ENCODE assay signal across 21 cellular contexts in genomic region chr18:26298107-26298506, GRCh38.
DNase-seq lines count a peak whose midpoint lies in the region; ATAC-seq, FAIRE-seq and TF ChIP-seq lines count a peak whose summit lies in the region.
"Had no signal": no experiment of that assay in that cellular context is flagged by ENCODE, and none has a peak within 500 bp of the region (broad histone marks: within the 10 kb centered on the region; RNA-seq: fewer than 3 reads in every experiment).

No MANE protein-coding gene starts in this region.

- H3K27ac ChIP-seq in OCI-LY1 (ENCODE audit: low read depth, low read length, poor library complexity, severe bottlenecking) (peak overlapping the region; percentile 26), K562 (ENCODE audit: extremely low read depth, low read depth, low read length) (no peak overlapping the region), gastrocnemius medialis (no peak overlapping the region)
- H3K27ac ChIP-seq: BLaER1, GM23248 had no signal

- peaks cover 3% of the 10 kb centered on the region for H3K9me1 ChIP-seq in K562 (ENCODE audit: control insufficient read depth, insufficient read depth, low read length)

- in situ Hi-C loops in K562 (cut with MboI) (no loop called here), gastrocnemius medialis (cut with MboI; ENCODE audit: low sequenced_read_pairs in 4 of 4) (loop anchor here in 1 of 4 donors (25.0 kb wide), 1 partner anchor 89 kb away; no protein-coding TSS in a partner anchor)

- H2AFZ ChIP-seq in OCI-LY1 (ENCODE audit: low read length) (no peak overlapping the region), K562 (ENCODE audit: low read depth, low read length) (no peak overlapping the region)
- H2AFZ ChIP-seq: GM23248 had no signal

- TF ChIP-seq POLR2A in K562 (conservative IDR thresholded peaks at IDR 0.05) (no peak), gastrocnemius medialis (IDR thresholded peaks at IDR 0.05) (no peak)

- H3K4me3 ChIP-seq in OCI-LY1 (ENCODE audit: low read depth, low read length, poor library complexity, severe bottlenecking): no peak overlapping the region
- H3K4me3 ChIP-seq in K562: no peak overlapping the region
- H3K4me3 ChIP-seq in gastrocnemius medialis: no peak overlapping the region
- H3K4me3 ChIP-seq: BLaER1, GM23248 had no signal

- no peak for FAIRE-seq in K562 (lab: Jason Lieb, UNC)
- FAIRE-seq: A204.1, GM12891, GM18507, HTR-8/SVneo had no signal

- no peaks in the 10 kb centered on the region for H3K27me3 ChIP-seq in OCI-LY1 (ENCODE audit: insufficient read depth, low read length)
- H3K27me3 ChIP-seq in K562 (ENCODE audit: control insufficient read depth in 2 of 2, insufficient read depth in 2 of 2, low read length in 2 of 2): no peaks in the 10 kb centered on the region
- H3K27me3 ChIP-seq in gastrocnemius medialis: no peaks in the 10 kb centered on the region
- H3K27me3 ChIP-seq: BLaER1 had no signal

- ATAC-seq in HG02759 (IDR thresholded peaks at IDR 0.05; ENCODE audit: unreplicated experiment) (peak; percentile 45), K562 (no peak), gastrocnemius medialis (no peak)

- H3K79me2 ChIP-seq in OCI-LY1 (ENCODE audit: insufficient read depth, low read length) (no peaks in the 10 kb centered on the region), K562 (ENCODE audit: control insufficient read depth, insufficient read depth, low read length) (no peaks in the 10 kb centered on the region)

- no peaks in the 10 kb centered on the region for H4K20me1 ChIP-seq in OCI-LY1 (ENCODE audit: insufficient read depth, low read length)
- no peaks in the 10 kb centered on the region for H4K20me1 ChIP-seq in K562 (replicated peaks; ENCODE audit: control insufficient read depth, insufficient read depth, low read length)
- H4K20me1 ChIP-seq: BLaER1 had no signal

- H3K4me1 ChIP-seq in OCI-LY1 (ENCODE audit: insufficient read depth, low read length, severe bottlenecking) (peaks cover 29% of the 10 kb centered on the region), K562 (replicated peaks in 1 of 2; ENCODE audit: control insufficient read depth in 2 of 2, insufficient read depth in 2 of 2, low read length in 2 of 2) (0 out of 5 replicates have a peak, but pooled peaks cover 0 to 5% of the 10 kb centered on the region in 2 experiments), gastrocnemius medialis (peaks cover 0 to 4% of the 10 kb centered on the region in 2 donors)
- H3K4me1 ChIP-seq: BLaER1 had no signal

- DNase-seq in K562 (ENCODE audit: extremely low read depth in 1 of 4, low spot score in 3 of 4): no peak
- no peak for DNase-seq in AG08395 (ENCODE audit: low spot score)
- no peak for DNase-seq in foreskin melanocyte
- no peak for DNase-seq in gastrocnemius medialis
- no peak for DNase-seq in NCI-H2196 treated with DMSO at 0.1 percent for 48 hours (lab: John Stamatoyannopoulos, UW; ENCODE audit: unreplicated experiment)
- DNase-seq: ACHN; CD4-positive, alpha-beta memory T cell; DMS153; DMS79; GF-D8; GM23248; HCEC 1CT; IMR-90; KBM-7 had no signal

- H3K36me3 ChIP-seq in OCI-LY1 (ENCODE audit: insufficient read depth, low read length) (peaks cover 33% of the 10 kb centered on the region; the same call in 1 of the 2 replicates), K562 (ENCODE audit: control insufficient read depth, insufficient read depth, low read length) (peaks cover 17% of the 10 kb centered on the region; the same call in 2 of the 3 replicates), gastrocnemius medialis (no peaks in the 10 kb centered on the region)

- no peaks in the 10 kb centered on the region for H3K9me3 ChIP-seq in OCI-LY1 (ENCODE audit: low read length)
- H3K9me3 ChIP-seq in K562 (replicated peaks; ENCODE audit: control insufficient read depth, insufficient read depth, low read depth, low read length): no peaks in the 10 kb centered on the region
- H3K9me3 ChIP-seq in gastrocnemius medialis: no peaks in the 10 kb centered on the region
- H3K9me3 ChIP-seq: BLaER1 had no signal

- H3K4me2 ChIP-seq in OCI-LY1 (ENCODE audit: low read length): peak overlapping the region; percentile 31; the same call in 1 of the 2 replicates
- H3K4me2 ChIP-seq in K562 (ENCODE audit: insufficient read depth, low read length): no peak overlapping the region
- H3K4me2 ChIP-seq: BLaER1 had no signal

- intact Hi-C loops in K562 (cut with micrococcal nuclease) (loop anchor here (5.0 kb wide), 1 partner anchor 71 kb away; the partner anchor contains the start of gene TAF4B), gastrocnemius medialis (cut with DNase I; ENCODE audit: low total_unique reads) (no loop called here)

- TF ChIP-seq CTCF in OCI-LY1 (IDR thresholded peaks at IDR 0.05; ENCODE audit: low read length) (no peak), K562 (IDR thresholded peaks at IDR 0.05 in 2 of 3, conservative IDR thresholded peaks at IDR 0.05 in 1 of 3; ENCODE audit: insufficient read depth in 2 of 3, low read depth in 1 of 3, low read length in 3 of 3) (no peak), gastrocnemius medialis (IDR thresholded peaks at IDR 0.05 in 4 of 5, conservative IDR thresholded peaks at IDR 0.05 in 1 of 5) (no peak)

- no peaks in the 10 kb centered on the region for H3F3A ChIP-seq in OCI-LY1 (ENCODE audit: insufficient read depth, low read length)

- BruUV-seq in K562 (replicated peaks; lab: Mats Ljungman, UMichigan): no TSS peak

- CTCF ChIA-PET in K562 (lab: Yijun Ruan, JAX; ENCODE audit: low intra/inter-chr PET ratio): no interaction called here

- no peaks in the 10 kb centered on the region for H3K9me2 ChIP-seq in OCI-LY1 (ENCODE audit: low read depth, low read length)

- no peak for TF ChIP-seq RAD21 in K562 (CRISPR knock-in tag; conservative IDR thresholded peaks at IDR 0.05 in 1 of 2, IDR thresholded peaks at IDR 0.05 in 1 of 2)

- POLR2A ChIA-PET in K562 (lab: Yijun Ruan, JAX): interaction anchor here (0.7 kb wide), 1 partner anchor 87 kb away, joined by 4 read pairs; no protein-coding TSS in a partner anchor

- H3K9ac ChIP-seq in OCI-LY1 (ENCODE audit: low read length) (no peak overlapping the region), K562 (ENCODE audit: insufficient read depth in 1 of 2, low read depth in 2 of 2, low read length in 2 of 2) (no peak overlapping the region)
- H3K9ac ChIP-seq: BLaER1, GM23248 had no signal

- 94% methylated on average over 8 of the region's 8 CpGs for WGBS in K562 (ENCODE audit: insufficient coverage, low coverage, missing lambda C conversion rate)

- no peak for TF ChIP-seq EP300 in K562 (IDR thresholded peaks at IDR 0.05; ENCODE audit: low read length)

TF ChIP-seq in K562, 482 proteins besides CTCF, POLR2A, EP300 and RAD21:
- TF ChIP-seq ATF1 (CRISPR knock-in tag; IDR thresholded peaks at IDR 0.05) (0 out of 2 replicates have a peak, but pooled peaks have one; percentile 0), ATF1 (tag; IDR thresholded peaks at IDR 0.05) (no peak), CHD1 (IDR thresholded peaks at IDR 0.05; ENCODE audit: low read length) (no peak), KAT2B (IDR thresholded peaks at IDR 0.05; ENCODE audit: low read depth, low read length) (no peak)
